11 cellular contexts compared by ENCODE assay signal in genomic region chr4:8260656-8261111, GRCh38. TPM values are rescaled to one million over a fixed set of nuclear protein-coding genes. Genes with fewer than 3 reads are reported as not detected.
DNase-seq lines count a peak whose midpoint lies in the region; ATAC-seq and TF ChIP-seq lines count a peak whose summit lies in the region.
"Had no signal": no experiment of that assay in that cellular context is flagged by ENCODE, and none has a peak within 500 bp of the region (broad histone marks: within the 10 kb centered on the region; RNA-seq: fewer than 3 reads in every experiment).

No MANE protein-coding gene starts in this region.

- H3K4me1 ChIP-seq in thoracic aorta (ENCODE audit: control insufficient read depth in 1 of 2, low read depth in 2 of 2) = peaks cover 0 to 9% of the 10 kb centered on the region in 2 donors

- TF ChIP-seq CTCF in thoracic aorta (IDR thresholded peaks at IDR 0.05) = no peak

- DNase-seq in H4 (ENCODE audit: low spot score) (peak; percentile 51), amniotic epithelial cell (ENCODE audit: low read depth) (peak; percentile 96), iris pigment epithelial cell (ENCODE audit: low read depth) (peak; percentile 93), thoracic aorta (ENCODE audit: low spot score) (no peak), GM19238 (ENCODE audit: insufficient read length, low spot score) (no peak), DMS 273 (lab: John Stamatoyannopoulos, UW; ENCODE audit: unreplicated experiment) (no peak), T-helper 9 cell (no peak), cortex of kidney (lab: John Stamatoyannopoulos, UW) (no peak)

- peak; percentile 40 for ATAC-seq in thoracic aorta (ENCODE audit: insufficient number of reproducible peaks, low FRiP score, low read depth)
- ATAC-seq: left lobe of liver had no signal

- no peak overlapping the region for H3K27ac ChIP-seq in thoracic aorta
- H3K27ac ChIP-seq: HL-60 had no signal

- H3K4me3 ChIP-seq in thoracic aorta = no peak overlapping the region

- peaks cover 4% of the 10 kb centered on the region for H3K27me3 ChIP-seq in thoracic aorta (replicated peaks; ENCODE audit: insufficient read depth)

- no peaks in the 10 kb centered on the region for H3K36me3 ChIP-seq in thoracic aorta

- no peaks in the 10 kb centered on the region for H3K9me3 ChIP-seq in thoracic aorta

RNA-seq across cellular contexts. Expression of gene HTRA3, which starts 8.9 kb away (rescaled TPM):
- 6.7 and 9.6 TPM in 2 replicates for total RNA-seq in H4 (2014; rRNA removed; shearing (Covaris generic))
- 10 to 100 TPM; 52.6 to 55.5 TPM for total RNA-seq in thoracic aorta
- total RNA-seq: T-helper 2 cell treated with Interferon-gamma antibody and Interleukin-4, amounts not matched to agents 100 ng/mL and 5 ng/mL, for 36 hours had no signal

Comparison
In these comparisons a context has a peak if more than half of its experiments do, and no peak if none do; other contexts are left out.
1. DNase-seq: peak in H4 (single experiment), amniotic epithelial cell (single experiment) and iris pigment epithelial cell (single experiment); none in thoracic aorta (single experiment), GM19238 (single experiment), DMS 273 (single experiment), T-helper 9 cell (single experiment) and cortex of kidney (single experiment).